In the genomic region with DNA sequence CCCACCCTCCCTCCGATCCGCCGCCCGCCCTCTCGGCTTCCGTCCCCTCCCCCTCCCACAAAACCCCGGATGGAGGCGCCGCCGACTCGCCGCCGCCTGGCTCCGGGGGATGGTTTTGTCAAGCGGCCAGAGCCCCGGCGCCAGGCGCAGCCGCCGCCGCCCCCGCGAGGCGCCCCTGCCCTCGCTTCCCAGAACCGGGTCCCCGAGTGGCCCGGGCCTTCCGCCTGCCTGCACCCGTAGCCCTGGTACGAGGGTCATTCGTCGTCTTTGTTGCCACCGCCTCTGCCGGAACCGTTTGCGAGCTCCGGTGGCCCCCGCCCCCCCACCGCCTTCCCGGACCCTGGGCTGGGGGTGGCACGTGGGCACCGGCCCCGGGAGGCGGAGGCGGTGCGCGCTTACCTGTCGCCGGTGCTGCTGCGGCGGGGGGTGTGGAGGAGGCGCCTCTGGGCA, we compare ENCODE assay signal across 8 cellular contexts. TPM values are rescaled to one million over a fixed set of nuclear protein-coding genes. Genes with fewer than 3 reads are reported as not detected.
DNase-seq lines count a peak whose midpoint lies in the region; ATAC-seq and TF ChIP-seq lines count a peak whose summit lies in the region.

No MANE protein-coding gene starts in this region.

- peak overlapping the region; percentile 98 for H3K27ac ChIP-seq in layer of hippocampus (ENCODE audit: low read depth, low read length)

- no peaks in the 10 kb centered on the region for H3K27me3 ChIP-seq in layer of hippocampus (ENCODE audit: control insufficient read depth, insufficient read depth, low read length)

- DNase-seq in GM10266 (ENCODE audit: extremely low spot score) (peak; percentile 83), HCEC 1CT (peak; percentile 53), NCI-H1105 (lab: John Stamatoyannopoulos, UW) (peak; percentile 72), cerebellum (ENCODE audit: low spot score) (peak; percentile 79)
- DNase-seq in activated CD4-positive, alpha-beta T cell treated with anti-CD3 and anti-CD28 coated beads for 1 hour = peak; percentile 74
- peak; percentile 63 to 72 for DNase-seq in stimulated activated CD4-positive, alpha-beta T cell treated with anti-CD3 and anti-CD28 coated beads, Interleukin-1b, Interleukin-23, amount 100 ng/mL, for 1 hour (ENCODE audit: low read depth in 2 of 2)

- no peak for ATAC-seq in GM18861 (IDR thresholded peaks at IDR 0.05; ENCODE audit: unreplicated experiment)

- TF ChIP-seq CTCF in GM10266 (IDR thresholded peaks at IDR 0.05; ENCODE audit: control insufficient read depth, insufficient read depth, low read depth, missing control alignments) = no peak

RNA-seq across cellular contexts. Expression of a gene that starts 0.3 kb away (rescaled TPM):
- 6.9 TPM for total RNA-seq in cerebellum
